Comparison of ENCODE assay signal across 8 cellular contexts in genomic region chr11:65860278-65861164, GRCh38. TPM values are rescaled to one million over a fixed set of nuclear protein-coding genes. Genes with fewer than 3 reads are reported as not detected.
DNase-seq lines count a peak whose midpoint lies in the region; ATAC-seq, FAIRE-seq and TF ChIP-seq lines count a peak whose summit lies in the region.

TSS of gene MUS81 (plus strand) at chr11:65860433. CDS start at chr11:65860754, 321 bp downstream.

- peaks cover 0 to 47% of the 10 kb centered on the region in 2 donors for H3K36me3 ChIP-seq in left lung

- TF ChIP-seq CTCF in left lung (IDR thresholded peaks at IDR 0.05): peak; percentile 89 to 93

- H3K27me3 ChIP-seq in left lung: no peaks in the 10 kb centered on the region

- H3K27ac ChIP-seq in left lung: peak within 1 kb of the TSS; percentile 95 to 99

- DNase-seq in GM12892 (ENCODE audit: insufficient read length): peak; percentile 95
- peak; percentile 95 for DNase-seq in NCI-H774 (lab: John Stamatoyannopoulos, UW)
- peak; percentile 93 to 94 for DNase-seq in activated CD4-positive, alpha-beta T cell treated with anti-CD3 and anti-CD28 coated beads, Interleukin-2, amount 50 U/mL, for 24 hours (ENCODE audit: low read depth in 1 of 2, low spot score in 1 of 2)
- DNase-seq in dedifferentiated amniotic fluid mesenchymal stem cell (ENCODE audit: extremely low spot score): peak; percentile 93
- peak; percentile 96 to 98 for DNase-seq in left lung
- peak; percentile 92 for DNase-seq in stimulated activated CD4-positive, alpha-beta T cell treated with anti-CD3 and anti-CD28 coated beads, Interleukin-2, amount 100 ng/mL, for 4 hours (ENCODE audit: low read depth)

- intact Hi-C loops in left lung (cut with DNase I): no loop called here

- H3K9me3 ChIP-seq in left lung: no peaks in the 10 kb centered on the region

- peaks cover 19 to 61% of the 10 kb centered on the region in 2 donors for H3K4me1 ChIP-seq in left lung

- TF ChIP-seq POLR2A in GM12892 (IDR thresholded peaks at IDR 0.05; ENCODE audit: low read depth, low read length): peak; percentile 69; the same call in 1 of the 2 replicates

- no peak for FAIRE-seq in GM12892 (lab: Jason Lieb, UNC)

- H3K4me3 ChIP-seq in left lung: peak within 1 kb of the TSS; percentile 78 to 96

- ATAC-seq in HG03439 (IDR thresholded peaks at IDR 0.05; ENCODE audit: unreplicated experiment): peak; percentile 31
- ATAC-seq in left lung: peak; percentile 70
- ATAC-seq in HG03571 (IDR thresholded peaks at IDR 0.05; ENCODE audit: unreplicated experiment): no peak

RNA-seq across cellular contexts. Expression of gene MUS81, which starts in this region (rescaled TPM):
- polyA plus RNA-seq in GM12892 (2012; ENCODE audit: missing spikeins): 51.3 TPM
- total RNA-seq in left lung: 10 to 100 TPM; 43.4 to 50.7 TPM
